Comparison of ENCODE assay signal across 3 cellular contexts in genomic region chr16:48501516-48502377, GRCh38.
TF ChIP-seq lines count a peak whose summit lies in the region.

No MANE protein-coding gene starts in this region.

TF ChIP-seq in A549, 52 proteins besides CTCF, POLR2A, EP300 and RAD21:
- TF ChIP-seq USF2 (IDR thresholded peaks at IDR 0.05): peak; percentile 87
- TF ChIP-seq HOXB5 (CRISPR knock-in tag; IDR thresholded peaks at IDR 0.05): no peak

TF ChIP-seq in IMR-90, 13 proteins besides CTCF, POLR2A, EP300 and RAD21:
- TF ChIP-seq BHLHE40 (IDR thresholded peaks at IDR 0.05; ENCODE audit: low read depth, low read length) (no peak), USF2 (IDR thresholded peaks at IDR 0.05; ENCODE audit: low read depth, low read length) (peak; percentile 61), NFE2L2 (IDR thresholded peaks at IDR 0.05; ENCODE audit: low read depth, low read length) (no peak), ELK1 (IDR thresholded peaks at IDR 0.05; ENCODE audit: borderline replicate concordance, low read depth, low read length) (no peak), CHD1 (IDR thresholded peaks at IDR 0.05; ENCODE audit: low read depth, low read length) (no peak), RFX5 (IDR thresholded peaks at IDR 0.05; ENCODE audit: low read depth, low read length) (no peak), MAFK (IDR thresholded peaks at IDR 0.05; ENCODE audit: low read depth, low read length) (no peak)

TF ChIP-seq in K562, 482 proteins besides CTCF, POLR2A, EP300 and RAD21:
- TF ChIP-seq STAT6 (CRISPR knock-in tag; IDR thresholded peaks at IDR 0.05): no peak
- TF ChIP-seq BCLAF1 (IDR thresholded peaks at IDR 0.05; ENCODE audit: borderline replicate concordance in 1 of 2, control insufficient read depth in 1 of 2, low read depth in 2 of 2, low read length in 1 of 2): no peak
- peak; percentile 90 for TF ChIP-seq TOE1 (IDR thresholded peaks at IDR 0.05; ENCODE audit: borderline replicate concordance)
- TF ChIP-seq TOE1 (CRISPR knock-in tag; IDR thresholded peaks at IDR 0.05; ENCODE audit: borderline replicate concordance, low read depth): no peak
- TF ChIP-seq FOS (IDR thresholded peaks at IDR 0.05; ENCODE audit: extremely low read depth, insufficient read length): peak; percentile 38
- TF ChIP-seq USF1 (CRISPR knock-in tag; IDR thresholded peaks at IDR 0.05): peak; percentile 83
- TF ChIP-seq ARNT (IDR thresholded peaks at IDR 0.05): no peak
- peak; percentile 86 for TF ChIP-seq POLR2H (tag; IDR thresholded peaks at IDR 0.05; ENCODE audit: low read depth)
- no peak for TF ChIP-seq TFAM (CRISPR knock-in tag; conservative IDR thresholded peaks at IDR 0.05)
- TF ChIP-seq TFE3 (CRISPR knock-in tag; IDR thresholded peaks at IDR 0.05): peak; percentile 92
- TF ChIP-seq NR2C2 (CRISPR knock-in tag; IDR thresholded peaks at IDR 0.05): no peak
- TF ChIP-seq NR2C2 (tag; IDR thresholded peaks at IDR 0.05): peak; percentile 25; the same call in 1 of the 2 replicates
- no peak for TF ChIP-seq CEBPG (CRISPR knock-in tag; IDR thresholded peaks at IDR 0.05)
- TF ChIP-seq CEBPG (tag; conservative IDR thresholded peaks at IDR 0.05 in 1 of 2, IDR thresholded peaks at IDR 0.05 in 1 of 2): peak in 1 of 2 experiments; percentile 71; a peak in 2 of 4 replicates
- TF ChIP-seq NFYB (IDR thresholded peaks at IDR 0.05; ENCODE audit: extremely low read depth, insufficient read length): peak; percentile 10
- TF ChIP-seq CREBBP (IDR thresholded peaks at IDR 0.05; ENCODE audit: low read depth, low read length): no peak
- TF ChIP-seq SAP30 (IDR thresholded peaks at IDR 0.05; ENCODE audit: borderline replicate concordance, insufficient read depth, low read depth, low read length, poor library complexity, severe bottlenecking): no peak
- TF ChIP-seq SMAD3 (CRISPR knock-in tag; conservative IDR thresholded peaks at IDR 0.05): no peak
- no peak for TF ChIP-seq CXXC5 (CRISPR knock-in tag; IDR thresholded peaks at IDR 0.05)
- peak; percentile 32; the same call in 1 of the 2 replicates for TF ChIP-seq L3MBTL2 (IDR thresholded peaks at IDR 0.05)
- TF ChIP-seq USF2 (CRISPR knock-in tag; IDR thresholded peaks at IDR 0.05): peak; percentile 83
- TF ChIP-seq NFIC (IDR thresholded peaks at IDR 0.05): peak; percentile 72
- TF ChIP-seq ZNF778 (CRISPR knock-in tag; IDR thresholded peaks at IDR 0.05): no peak
- TF ChIP-seq RAD51 (IDR thresholded peaks at IDR 0.05; ENCODE audit: borderline replicate concordance, low read depth): peak; percentile 94
- peak; percentile 56 for TF ChIP-seq CBFA2T2 (conservative IDR thresholded peaks at IDR 0.05)
- no peak for TF ChIP-seq ZNF324 (CRISPR knock-in tag; IDR thresholded peaks at IDR 0.05)
TF ChIP-seq in K562: peak in this region for 13.
